Comparison of ENCODE assay signal across 1 cellular context in the genomic region with DNA sequence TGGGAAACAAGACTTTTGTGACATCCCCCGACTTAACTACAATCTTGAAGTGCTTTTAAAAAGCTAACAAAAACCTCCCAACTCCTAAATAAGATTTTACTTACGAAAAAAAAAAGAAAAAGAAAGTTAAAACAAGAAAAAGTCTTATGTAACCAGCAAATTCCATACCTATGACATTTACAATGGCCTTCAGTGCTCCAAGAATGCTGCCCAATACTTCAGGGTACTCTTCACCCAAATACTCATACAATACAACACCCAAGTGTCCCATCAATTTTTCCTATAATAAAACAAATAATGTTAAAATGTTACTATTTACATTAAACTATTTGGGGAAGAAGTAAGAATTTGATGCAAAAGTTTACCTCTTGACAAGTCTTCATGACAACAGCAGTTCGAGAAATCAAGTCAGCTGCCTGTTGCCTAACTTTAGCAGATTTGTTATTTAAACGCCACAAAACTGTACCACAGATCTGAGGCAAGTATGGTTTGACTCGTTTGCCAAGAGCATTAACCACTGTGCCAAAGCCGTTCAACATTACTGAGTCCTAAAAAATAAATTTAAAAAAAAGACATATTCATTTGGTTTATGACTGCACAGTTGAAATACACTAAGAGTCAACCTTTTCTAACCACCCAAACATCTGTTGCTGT.
TF ChIP-seq lines count a peak whose summit lies in the region.

No MANE protein-coding gene starts in this region.

TF ChIP-seq in IMR-90, 13 proteins besides CTCF, POLR2A, EP300 and RAD21:
- no peak for TF ChIP-seq BHLHE40 (IDR thresholded peaks at IDR 0.05; ENCODE audit: low read depth, low read length)
- TF ChIP-seq NFE2L2 (IDR thresholded peaks at IDR 0.05; ENCODE audit: low read depth, low read length), result no peak
- TF ChIP-seq CHD1 (IDR thresholded peaks at IDR 0.05; ENCODE audit: low read depth, low read length), result no peak
- no peak for TF ChIP-seq MAZ (IDR thresholded peaks at IDR 0.05; ENCODE audit: borderline replicate concordance, low read depth, low read length)
- TF ChIP-seq MAFK (IDR thresholded peaks at IDR 0.05; ENCODE audit: low read depth, low read length), result no peak
- TF ChIP-seq MXI1 (IDR thresholded peaks at IDR 0.05; ENCODE audit: borderline replicate concordance, low read depth, low read length), result no peak
- TF ChIP-seq RFX5 (IDR thresholded peaks at IDR 0.05; ENCODE audit: low read depth, low read length), result no peak
- TF ChIP-seq, protein P1, sequence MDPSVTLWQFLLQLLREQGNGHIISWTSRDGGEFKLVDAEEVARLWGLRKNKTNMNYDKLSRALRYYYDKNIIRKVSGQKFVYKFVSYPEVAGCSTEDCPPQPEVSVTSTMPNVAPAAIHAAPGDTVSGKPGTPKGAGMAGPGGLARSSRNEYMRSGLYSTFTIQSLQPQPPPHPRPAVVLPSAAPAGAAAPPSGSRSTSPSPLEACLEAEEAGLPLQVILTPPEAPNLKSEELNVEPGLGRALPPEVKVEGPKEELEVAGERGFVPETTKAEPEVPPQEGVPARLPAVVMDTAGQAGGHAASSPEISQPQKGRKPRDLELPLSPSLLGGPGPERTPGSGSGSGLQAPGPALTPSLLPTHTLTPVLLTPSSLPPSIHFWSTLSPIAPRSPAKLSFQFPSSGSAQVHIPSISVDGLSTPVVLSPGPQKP (IDR thresholded peaks at IDR 0.05; ENCODE audit: borderline replicate concordance, low read depth, low read length), result no peak
- no peak for TF ChIP-seq SMC3 (IDR thresholded peaks at IDR 0.05; ENCODE audit: low read depth, low read length)
- TF ChIP-seq FOS (IDR thresholded peaks at IDR 0.05; ENCODE audit: low read depth, low read length), result no peak
- no peak for TF ChIP-seq RCOR1 (IDR thresholded peaks at IDR 0.05; ENCODE audit: insufficient replicate concordance, low read length)
- TF ChIP-seq, protein P2, sequence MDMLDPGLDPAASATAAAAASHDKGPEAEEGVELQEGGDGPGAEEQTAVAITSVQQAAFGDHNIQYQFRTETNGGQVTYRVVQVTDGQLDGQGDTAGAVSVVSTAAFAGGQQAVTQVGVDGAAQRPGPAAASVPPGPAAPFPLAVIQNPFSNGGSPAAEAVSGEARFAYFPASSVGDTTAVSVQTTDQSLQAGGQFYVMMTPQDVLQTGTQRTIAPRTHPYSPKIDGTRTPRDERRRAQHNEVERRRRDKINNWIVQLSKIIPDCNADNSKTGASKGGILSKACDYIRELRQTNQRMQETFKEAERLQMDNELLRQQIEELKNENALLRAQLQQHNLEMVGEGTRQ (IDR thresholded peaks at IDR 0.05; ENCODE audit: low read depth, low read length), result no peak
- TF ChIP-seq CEBPB (IDR thresholded peaks at IDR 0.05; ENCODE audit: low read depth, low read length), result no peak
